Comparison of ENCODE assay signal across 21 cellular contexts in genomic region chr12:103677905-103678304, GRCh38.
"Had no signal": no experiment of that assay in that cellular context is flagged by ENCODE, and none has a peak within 500 bp of the region (broad histone marks: within the 10 kb centered on the region; RNA-seq: fewer than 3 reads in every experiment).

No MANE protein-coding gene starts in this region.

- H3K4me1 ChIP-seq: lower lobe of right lung had no signal

- H3K9me3 ChIP-seq: heart left ventricle, lower lobe of right lung, thoracic aorta, upper lobe of left lung had no signal

- FAIRE-seq: bronchial epithelial cell, keratinocyte, small intestine had no signal

- DNase-seq: activated B cell treated with CpG ODN at 0.5 μM for 24 hours; activated CD4-positive, alpha-beta T cell treated with anti-CD3 and anti-CD28 coated beads for 36 hours; activated CD4-positive, alpha-beta T cell treated with anti-CD3 and anti-CD28 coated beads, Interleukin-2, amount 50 U/mL, for 4 hours; activated CD8-positive, alpha-beta memory T cell treated with anti-CD3 and anti-CD28 coated beads for 24 hours; activated CD8-positive, alpha-beta memory T cell treated with anti-CD3 and anti-CD28 coated beads, Interleukin-2, amount 50 U/mL, for 4 hours; activated naive CD4-positive, alpha-beta T cell treated with Interleukin-2 at 50 U/mL for 16 hours; activated naive CD8-positive, alpha-beta T cell treated with anti-CD3 and anti-CD28 coated beads for 36 hours; activated T-cell treated with anti-CD3 and anti-CD28 coated beads, Interleukin-2, amount 50 U/mL, for 48 hours; heart left ventricle; lower lobe of right lung; natural killer cell; stimulated activated CD4-positive, alpha-beta T cell treated with anti-CD3 and anti-CD28 coated beads, Interleukin-4, amount 100 ng/mL, for 24 hours; stimulated activated naive CD4-positive, alpha-beta T cell treated with Interleukin-2 at 50 U/mL for 16 hours; T1000 had no signal

- H3K4me3 ChIP-seq: coronary artery, heart left ventricle, lower lobe of right lung, thoracic aorta, upper lobe of left lung had no signal

- H3K27ac ChIP-seq: coronary artery, heart left ventricle, lower lobe of right lung, thoracic aorta, upper lobe of left lung had no signal

- ATAC-seq: activated CD4-positive, alpha-beta T cell treated with anti-CD3 and anti-CD28 coated beads for 36 hours; heart left ventricle; lower lobe of right lung; natural killer cell; sciatic nerve had no signal

- H3K27me3 ChIP-seq: upper lobe of left lung had no signal

- H3K36me3 ChIP-seq: heart left ventricle, lower lobe of right lung, thoracic aorta, upper lobe of left lung had no signal
